Comparison of ENCODE assay signal across 1 cellular context in the genomic region with DNA sequence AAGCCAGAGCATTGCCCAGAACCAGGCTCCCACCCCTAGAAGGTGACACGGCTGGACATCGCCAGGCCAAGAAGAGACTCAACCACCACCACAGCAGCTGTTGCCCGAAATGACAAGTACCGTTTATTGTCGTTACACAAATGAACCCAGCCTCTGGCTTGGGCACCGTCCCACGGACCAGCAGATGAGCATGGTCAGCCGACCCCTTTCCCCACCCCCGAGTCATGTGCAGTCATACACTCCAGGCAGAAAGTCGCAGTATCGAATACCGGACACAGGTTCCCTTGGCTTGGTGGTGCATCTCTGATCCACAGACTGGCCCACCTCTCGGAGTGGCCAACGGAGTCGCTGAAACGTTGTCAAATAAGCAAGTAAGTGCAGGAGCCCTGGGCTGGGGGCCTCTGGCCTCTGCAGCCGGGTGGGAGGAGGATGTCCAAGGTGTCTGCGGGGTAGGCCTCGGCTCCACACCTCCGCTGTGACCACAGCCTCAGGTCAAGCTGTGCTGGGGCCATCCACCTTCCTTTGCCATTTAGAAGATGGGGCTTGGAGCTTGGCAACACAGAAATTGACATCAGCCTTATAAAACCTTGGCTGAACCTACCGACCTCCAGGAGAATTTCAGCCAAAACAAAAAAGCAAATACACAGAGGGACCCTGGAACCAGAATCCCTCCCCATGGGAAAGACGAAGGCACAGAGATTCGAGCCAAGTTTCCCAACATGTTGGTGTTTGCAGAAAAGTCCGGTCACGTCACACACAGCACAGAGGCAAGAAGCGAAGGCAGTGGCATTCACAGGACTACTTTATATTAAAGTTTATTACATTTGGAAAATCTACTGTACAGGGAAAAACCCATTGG.
TF ChIP-seq lines count a peak whose summit lies in the region.

No MANE protein-coding gene starts in this region.

TF ChIP-seq in HepG2, 621 proteins besides CTCF, POLR2A, EP300 and RAD21:
- no peak for TF ChIP-seq RFX3 (CRISPR knock-in tag; IDR thresholded peaks at IDR 0.05)
- TF ChIP-seq HIC2 (CRISPR knock-in tag; IDR thresholded peaks at IDR 0.05; ENCODE audit: low read depth) = no peak
- TF ChIP-seq LRRFIP1 (CRISPR knock-in tag; conservative IDR thresholded peaks at IDR 0.05) = no peak
- no peak for TF ChIP-seq SETDB1 (CRISPR knock-in tag; IDR thresholded peaks at IDR 0.05; ENCODE audit: borderline replicate concordance)
- no peak for TF ChIP-seq MATR3 (CRISPR knock-in tag; IDR thresholded peaks at IDR 0.05)
- no peak for TF ChIP-seq ZNF232 (CRISPR knock-in tag; IDR thresholded peaks at IDR 0.05; ENCODE audit: borderline replicate concordance)
- peak; percentile 52 for TF ChIP-seq AGO2 (optimal IDR thresholded peaks at IDR 0.05; ENCODE audit: low read depth, low read length)
- TF ChIP-seq ZC3H13 (CRISPR knock-in tag; IDR thresholded peaks at IDR 0.05) = 0 out of 2 replicates have a peak, but pooled peaks have one; percentile 44
